11 cellular contexts compared by ENCODE assay signal in genomic region chr16:56269276-56269675, GRCh38.
DNase-seq lines count a peak whose midpoint lies in the region; ATAC-seq and TF ChIP-seq lines count a peak whose summit lies in the region.
"Had no signal": no experiment of that assay in that cellular context is flagged by ENCODE, and none has a peak within 500 bp of the region (broad histone marks: within the 10 kb centered on the region; RNA-seq: fewer than 3 reads in every experiment).

No MANE protein-coding gene starts in this region.

- peak overlapping the region; percentile 51 for H3K9ac ChIP-seq in HUES6 (ENCODE audit: low read length)

- peaks cover 3% of the 10 kb centered on the region for H3K27me3 Mint-ChIP-seq in activated CD8-positive, alpha-beta T cell treated with anti-CD3 and anti-CD28 coated beads for 36 hours

- peak overlapping the region; percentile 36 for H3K27ac Mint-ChIP-seq in stimulated activated effector memory CD8-positive, alpha-beta T cell treated with anti-CD3 and anti-CD28 coated beads, Interleukin-12 subunit alpha, Interleukin-12 subunit beta, amount 100 ng/mL, for 72 hours
- H3K27ac Mint-ChIP-seq in activated CD8-positive, alpha-beta T cell treated with anti-CD3 and anti-CD28 coated beads for 36 hours: no peak overlapping the region
- H3K27ac Mint-ChIP-seq: activated B cell treated with CpG ODN at 0.5 μM for 24 hours had no signal

- H3K9me3 ChIP-seq in HUES6 (ENCODE audit: control insufficient read depth, insufficient read depth, low read depth, low read length) (peaks cover 11% of the 10 kb centered on the region), mesodermal cell (ENCODE audit: control insufficient read depth, low read length) (peaks cover 2% of the 10 kb centered on the region)

- H3K4me3 Mint-ChIP-seq in stimulated activated effector memory CD8-positive, alpha-beta T cell treated with anti-CD3 and anti-CD28 coated beads, Interleukin-12 subunit alpha, Interleukin-12 subunit beta, amount 100 ng/mL, for 72 hours: no peak overlapping the region
- H3K4me3 Mint-ChIP-seq in activated CD8-positive, alpha-beta T cell treated with anti-CD3 and anti-CD28 coated beads for 36 hours: no peak overlapping the region
- H3K4me3 Mint-ChIP-seq: activated B cell treated with CpG ODN at 0.5 μM for 24 hours had no signal

- H3K4me3 ChIP-seq in HUES6 (ENCODE audit: low read depth, low read length) (no peak overlapping the region), mesodermal cell (ENCODE audit: extremely low read depth, insufficient read depth, low read length, poor library complexity, severe bottlenecking) (no peak overlapping the region)

- intact Hi-C loops in activated CD8-positive, alpha-beta T cell treated with anti-CD3 and anti-CD28 coated beads for 36 hours (cut with micrococcal nuclease): no loop called here

- no peak for TF ChIP-seq CTCF in activated CD8-positive, alpha-beta T cell treated with anti-CD3 and anti-CD28 coated beads for 36 hours (IDR thresholded peaks at IDR 0.05)

- H3K27me3 ChIP-seq in HUES6 (ENCODE audit: control insufficient read depth, insufficient read depth, low read length): no peaks in the 10 kb centered on the region

- 81 to 90% methylated on average over 10 to 13 of the region's 13 CpGs for WGBS in mesodermal cell (ENCODE audit: insufficient coverage in 2 of 2), 2 experiments

- CTCF ChIA-PET in activated CD8-positive, alpha-beta T cell treated with anti-CD3 and anti-CD28 coated beads for 36 hours (lab: Charles Lee): no interaction called here

- H3K27ac ChIP-seq in HUES6 (ENCODE audit: low read depth, low read length) (peak overlapping the region; percentile 41; the same call in 1 of the 2 replicates), cingulate gyrus (ENCODE audit: low read depth, low read length) (peak overlapping the region; percentile 96), mesodermal cell (ENCODE audit: low read depth, low read length, severe bottlenecking) (peak overlapping the region; percentile 62)

- H3K4me1 Mint-ChIP-seq in stimulated activated effector memory CD8-positive, alpha-beta T cell treated with anti-CD3 and anti-CD28 coated beads, Interleukin-12 subunit alpha, Interleukin-12 subunit beta, amount 100 ng/mL, for 72 hours: peaks cover 33% of the 10 kb centered on the region
- no peaks in the 10 kb centered on the region for H3K4me1 Mint-ChIP-seq in activated CD8-positive, alpha-beta T cell treated with anti-CD3 and anti-CD28 coated beads for 36 hours (ENCODE audit: low read depth)
- H3K4me1 Mint-ChIP-seq: activated B cell treated with CpG ODN at 0.5 μM for 24 hours had no signal

- POLR2A ChIA-PET in activated CD8-positive, alpha-beta T cell treated with anti-CD3 and anti-CD28 coated beads for 36 hours (lab: Charles Lee): no interaction called here

- no peaks in the 10 kb centered on the region for H3K36me3 Mint-ChIP-seq in stimulated activated effector memory CD8-positive, alpha-beta T cell treated with anti-CD3 and anti-CD28 coated beads, Interleukin-12 subunit alpha, Interleukin-12 subunit beta, amount 100 ng/mL, for 72 hours
- no peaks in the 10 kb centered on the region for H3K36me3 Mint-ChIP-seq in activated CD8-positive, alpha-beta T cell treated with anti-CD3 and anti-CD28 coated beads for 36 hours (ENCODE audit: low read depth)

- H3K4me1 ChIP-seq in HUES6 (ENCODE audit: control insufficient read depth, insufficient read depth, low read length): peaks cover 17% of the 10 kb centered on the region
- peaks cover 14% of the 10 kb centered on the region for H3K4me1 ChIP-seq in mesodermal cell (ENCODE audit: control insufficient read depth, insufficient read depth, low read length, poor library complexity, severe bottlenecking)

- H3K36me3 ChIP-seq in HUES6 (ENCODE audit: control insufficient read depth, insufficient read depth, low read length) (no peaks in the 10 kb centered on the region), mesodermal cell (ENCODE audit: control insufficient read depth, insufficient read depth, low read length) (no peaks in the 10 kb centered on the region)

- no peak for DNase-seq in stimulated activated effector memory CD8-positive, alpha-beta T cell treated with anti-CD3 and anti-CD28 coated beads, Interleukin-12 subunit alpha, Interleukin-12 subunit beta, amount 100 ng/mL, for 72 hours (ENCODE audit: low spot score in 2 of 2)
- DNase-seq in SHP77 (lab: John Stamatoyannopoulos, UW): no peak
- no peak for DNase-seq in activated CD8-positive, alpha-beta T cell treated with anti-CD3 and anti-CD28 coated beads for 36 hours
- DNase-seq in NCI-H446 (lab: John Stamatoyannopoulos, UW): no peak
- DNase-seq: activated B cell treated with CpG ODN at 0.5 μM for 24 hours; activated CD8-positive, alpha-beta memory T cell treated with anti-CD3 and anti-CD28 coated beads, Interleukin-2, amount 50 U/mL, for 48 hours; NCI-H1417 treated with DMSO at 0.1 percent for 48 hours had no signal

- no peaks in the 10 kb centered on the region for H3K9me3 Mint-ChIP-seq in stimulated activated effector memory CD8-positive, alpha-beta T cell treated with anti-CD3 and anti-CD28 coated beads, Interleukin-12 subunit alpha, Interleukin-12 subunit beta, amount 100 ng/mL, for 72 hours
- H3K9me3 Mint-ChIP-seq in activated CD8-positive, alpha-beta T cell treated with anti-CD3 and anti-CD28 coated beads for 36 hours: no peaks in the 10 kb centered on the region

- ATAC-seq in stimulated activated effector memory CD8-positive, alpha-beta T cell treated with anti-CD3 and anti-CD28 coated beads, Interleukin-12 subunit alpha, Interleukin-12 subunit beta, amount 100 ng/mL, for 72 hours: no peak
- ATAC-seq in HG02642 (IDR thresholded peaks at IDR 0.05; ENCODE audit: poor library complexity, unreplicated experiment): no peak
- no peak for ATAC-seq in activated CD8-positive, alpha-beta T cell treated with anti-CD3 and anti-CD28 coated beads for 36 hours

Comparison
In these comparisons a context has a peak if more than half of its experiments do, and no peak if none do; other contexts are left out.
1. H3K27ac ChIP-seq: peak in every context shown above with its lines; median percentile 96 in cingulate gyrus; 62 in mesodermal cell; 41 in HUES6.